ENCODE assay signal across 26 cellular contexts in the genomic region with DNA sequence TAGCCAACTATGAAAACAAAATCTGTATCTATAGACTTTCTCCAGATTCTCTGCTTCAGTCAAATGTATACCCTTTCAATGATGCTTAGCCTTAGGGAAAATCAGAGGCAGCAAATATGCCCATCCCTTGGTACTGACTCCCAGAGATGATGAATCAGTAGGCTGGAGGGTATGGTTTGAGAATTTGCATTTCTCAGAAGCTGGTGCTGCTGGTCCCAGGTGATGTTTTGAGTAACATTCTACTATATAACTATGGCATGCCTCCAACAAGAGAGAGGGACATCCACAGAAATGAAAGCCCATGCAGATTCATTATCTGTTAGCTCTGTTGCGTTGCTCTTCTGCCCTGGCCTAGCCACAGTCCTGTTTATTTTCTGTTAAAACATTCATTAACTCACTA. TPM values are rescaled to one million over a fixed set of nuclear protein-coding genes. Genes with fewer than 3 reads are reported as not detected.
DNase-seq lines count a peak whose midpoint lies in the region; ATAC-seq and TF ChIP-seq lines count a peak whose summit lies in the region.
"Had no signal": no experiment of that assay in that cellular context is flagged by ENCODE, and none has a peak within 500 bp of the region (broad histone marks: within the 10 kb centered on the region; RNA-seq: fewer than 3 reads in every experiment).

No MANE protein-coding gene starts in this region.

- no peaks in the 10 kb centered on the region for H3K27me3 Mint-ChIP-seq in activated naive CD4-positive, alpha-beta T cell treated with anti-CD3 and anti-CD28 coated beads, Interleukin-2, amount 50 U/mL, for 24 hours
- H3K27me3 Mint-ChIP-seq in activated naive CD4-positive, alpha-beta T cell treated with anti-CD3 and anti-CD28 coated beads, Interleukin-2, amount 10 ng/mL, durations not matched to agents 7 days and 5 days: no peaks in the 10 kb centered on the region
- H3K27me3 Mint-ChIP-seq in HFFc6 (ENCODE audit: insufficient read depth): no peaks in the 10 kb centered on the region
- H3K27me3 Mint-ChIP-seq in activated naive CD8-positive, alpha-beta T cell: no peaks in the 10 kb centered on the region
- no peaks in the 10 kb centered on the region for H3K27me3 Mint-ChIP-seq in stimulated activated naive CD8-positive, alpha-beta T cell treated with anti-CD3 and anti-CD28 coated beads, Interleukin-15, Interleukin-2, amounts not matched to agents 100 ng/mL and 50 ng/mL, for 24 hours
- H3K27me3 Mint-ChIP-seq in CD14-positive monocyte (ENCODE audit: low read depth in 3 of 3): peaks cover 0 to 19% (median 15%) of the 10 kb centered on the region in 3 donors

- intact Hi-C loops in CD14-positive monocyte (cut with micrococcal nuclease): no loop called here

- DNase-seq in activated naive CD4-positive, alpha-beta T cell treated with anti-CD3 and anti-CD28 coated beads, Interleukin-2, amount 10 ng/mL, durations not matched to agents 7 days and 5 days: no peak
- DNase-seq in HFFc6 (no peak), CD14-positive monocyte (ENCODE audit: low spot score) (no peak), activated gamma-delta T cell treated with Interleukin-2 at 50 U/mL for 16 hours (no peak)
- DNase-seq: activated gamma-delta T cell; anterior cingulate cortex; effector memory CD4-positive, alpha-beta T cell; erythroblast; glutamatergic neuron; H7; KG1; left ventricle myocardium inferior; NCI-H1417 treated with DMSO at 0.1 percent for 48 hours; NCI-H446; NCI-H82; stimulated activated CD4-positive, alpha-beta T cell treated with anti-CD3 and anti-CD28 coated beads, Interleukin-4, amount 100 ng/mL, for 4 hours; stimulated activated naive CD4-positive, alpha-beta T cell had no signal

- ATAC-seq in HG03342 (IDR thresholded peaks at IDR 0.05; ENCODE audit: unreplicated experiment): no peak
- ATAC-seq: GM12878, sciatic nerve had no signal

- TF ChIP-seq CTCF in HFFc6 (IDR thresholded peaks at IDR 0.05): no peak
- no peak for TF ChIP-seq CTCF in CD14-positive monocyte (IDR thresholded peaks at IDR 0.05)

- H3K9me3 Mint-ChIP-seq in activated naive CD4-positive, alpha-beta T cell treated with anti-CD3 and anti-CD28 coated beads, Interleukin-2, amount 50 U/mL, for 24 hours: no peaks in the 10 kb centered on the region
- no peaks in the 10 kb centered on the region for H3K9me3 Mint-ChIP-seq in activated naive CD4-positive, alpha-beta T cell treated with anti-CD3 and anti-CD28 coated beads, Interleukin-2, amount 10 ng/mL, durations not matched to agents 7 days and 5 days
- H3K9me3 Mint-ChIP-seq in HFFc6 (no peaks in the 10 kb centered on the region), CD14-positive monocyte (peaks cover 0 to 7% (median 0%) of the 10 kb centered on the region in 7 donors)
- no peaks in the 10 kb centered on the region for H3K9me3 Mint-ChIP-seq in activated naive CD8-positive, alpha-beta T cell (ENCODE audit: low read depth)
- H3K9me3 Mint-ChIP-seq in stimulated activated naive CD8-positive, alpha-beta T cell treated with anti-CD3 and anti-CD28 coated beads, Interleukin-15, Interleukin-2, amounts not matched to agents 100 ng/mL and 50 ng/mL, for 24 hours: no peaks in the 10 kb centered on the region

- CTCF ChIA-PET in activated naive CD4-positive, alpha-beta T cell treated with anti-CD3 and anti-CD28 coated beads, Interleukin-2, amount 10 ng/mL, durations not matched to agents 7 days and 5 days (lab: Charles Lee): interaction anchor here (0.8 to 2.5 kb wide), 2 partner anchors 32 to 42 kb away, joined by 4 to 12 read pairs; no protein-coding TSS in a partner anchor

- peaks cover 71% of the 10 kb centered on the region for H3K4me1 Mint-ChIP-seq in activated naive CD4-positive, alpha-beta T cell treated with anti-CD3 and anti-CD28 coated beads, Interleukin-2, amount 50 U/mL, for 24 hours
- peaks cover 45% of the 10 kb centered on the region for H3K4me1 Mint-ChIP-seq in activated naive CD4-positive, alpha-beta T cell treated with anti-CD3 and anti-CD28 coated beads, Interleukin-2, amount 10 ng/mL, durations not matched to agents 7 days and 5 days
- H3K4me1 Mint-ChIP-seq in HFFc6 (ENCODE audit: low read depth) (peaks cover 60% of the 10 kb centered on the region), CD14-positive monocyte (peaks cover 23% of the 10 kb centered on the region)
- peaks cover 76% of the 10 kb centered on the region for H3K4me1 Mint-ChIP-seq in activated naive CD8-positive, alpha-beta T cell (ENCODE audit: low read depth)
- peaks cover 81% of the 10 kb centered on the region for H3K4me1 Mint-ChIP-seq in stimulated activated naive CD8-positive, alpha-beta T cell treated with anti-CD3 and anti-CD28 coated beads, Interleukin-15, Interleukin-2, amounts not matched to agents 100 ng/mL and 50 ng/mL, for 24 hours (ENCODE audit: low read depth)

- peak overlapping the region; percentile 23 for H3K4me3 Mint-ChIP-seq in activated naive CD4-positive, alpha-beta T cell treated with anti-CD3 and anti-CD28 coated beads, Interleukin-2, amount 50 U/mL, for 24 hours
- no peak overlapping the region for H3K4me3 Mint-ChIP-seq in activated naive CD4-positive, alpha-beta T cell treated with anti-CD3 and anti-CD28 coated beads, Interleukin-2, amount 10 ng/mL, durations not matched to agents 7 days and 5 days
- no peak overlapping the region for H3K4me3 Mint-ChIP-seq in HFFc6
- H3K4me3 Mint-ChIP-seq in activated naive CD8-positive, alpha-beta T cell: no peak overlapping the region
- H3K4me3 Mint-ChIP-seq in stimulated activated naive CD8-positive, alpha-beta T cell treated with anti-CD3 and anti-CD28 coated beads, Interleukin-15, Interleukin-2, amounts not matched to agents 100 ng/mL and 50 ng/mL, for 24 hours: peak overlapping the region; percentile 6
- no peak overlapping the region for H3K4me3 Mint-ChIP-seq in CD14-positive monocyte

- peak overlapping the region; percentile 39 for H3K27ac Mint-ChIP-seq in activated naive CD4-positive, alpha-beta T cell treated with anti-CD3 and anti-CD28 coated beads, Interleukin-2, amount 50 U/mL, for 24 hours
- H3K27ac Mint-ChIP-seq in activated naive CD4-positive, alpha-beta T cell treated with anti-CD3 and anti-CD28 coated beads, Interleukin-2, amount 10 ng/mL, durations not matched to agents 7 days and 5 days: no peak overlapping the region
- H3K27ac Mint-ChIP-seq in HFFc6 (peak overlapping the region; percentile 31; the same call in 1 of the 2 replicates), CD14-positive monocyte (no peak overlapping the region)
- H3K27ac Mint-ChIP-seq in activated naive CD8-positive, alpha-beta T cell: peak overlapping the region; percentile 19
- peak overlapping the region; percentile 77 for H3K27ac Mint-ChIP-seq in stimulated activated naive CD8-positive, alpha-beta T cell treated with anti-CD3 and anti-CD28 coated beads, Interleukin-15, Interleukin-2, amounts not matched to agents 100 ng/mL and 50 ng/mL, for 24 hours
- H3K27ac Mint-ChIP-seq: progenitor cell of endocrine pancreas had no signal

- H3K36me3 Mint-ChIP-seq in activated naive CD4-positive, alpha-beta T cell treated with anti-CD3 and anti-CD28 coated beads, Interleukin-2, amount 50 U/mL, for 24 hours: peaks cover 17% of the 10 kb centered on the region
- H3K36me3 Mint-ChIP-seq in activated naive CD4-positive, alpha-beta T cell treated with anti-CD3 and anti-CD28 coated beads, Interleukin-2, amount 10 ng/mL, durations not matched to agents 7 days and 5 days: peaks cover 4% of the 10 kb centered on the region
- H3K36me3 Mint-ChIP-seq in HFFc6 (ENCODE audit: low read depth) (no peaks in the 10 kb centered on the region; the same call in 1 of the 2 replicates), CD14-positive monocyte (no peaks in the 10 kb centered on the region)
- H3K36me3 Mint-ChIP-seq in activated naive CD8-positive, alpha-beta T cell: peaks cover 12% of the 10 kb centered on the region
- H3K36me3 Mint-ChIP-seq in stimulated activated naive CD8-positive, alpha-beta T cell treated with anti-CD3 and anti-CD28 coated beads, Interleukin-15, Interleukin-2, amounts not matched to agents 100 ng/mL and 50 ng/mL, for 24 hours (ENCODE audit: low read depth): peaks cover 4% of the 10 kb centered on the region

RNA-seq across cellular contexts. Expression of gene TNIP3, which starts 13.6 kb away (rescaled TPM):
- total RNA-seq in HFFc6 (2021; fragmentation: NEBNext Ultra II Directional; extraction: Animal tissue kit (Norgen Biotek cat#: 25700)): under 1 TPM; 0.31 to 0.70 (median 0.47) TPM
- under 1 TPM in 1 of 2 donors, not detected in 1; 0.20 TPM for polyA plus RNA-seq in CD14-positive monocyte
- total RNA-seq: H7, left ventricle myocardium inferior, progenitor cell of endocrine pancreas, SK-MEL-5, vagina had no signal

Comparison
In these comparisons a context has a peak if more than half of its experiments do, and no peak if none do; other contexts are left out.
1. H3K27ac Mint-ChIP-seq: peak in activated naive CD4-positive, alpha-beta T cell treated with anti-CD3 and anti-CD28 coated beads, Interleukin-2, amount 50 U/mL, for 24 hours (single experiment), HFFc6 (single experiment), activated naive CD8-positive, alpha-beta T cell (single experiment) and stimulated activated naive CD8-positive, alpha-beta T cell treated with anti-CD3 and anti-CD28 coated beads, Interleukin-15, Interleukin-2, amounts not matched to agents 100 ng/mL and 50 ng/mL, for 24 hours (single experiment); none in activated naive CD4-positive, alpha-beta T cell treated with anti-CD3 and anti-CD28 coated beads, Interleukin-2, amount 10 ng/mL, durations not matched to agents 7 days and 5 days (single experiment) and CD14-positive monocyte (0 of 7).
2. H3K4me3 Mint-ChIP-seq: peak in activated naive CD4-positive, alpha-beta T cell treated with anti-CD3 and anti-CD28 coated beads, Interleukin-2, amount 50 U/mL, for 24 hours (single experiment) and stimulated activated naive CD8-positive, alpha-beta T cell treated with anti-CD3 and anti-CD28 coated beads, Interleukin-15, Interleukin-2, amounts not matched to agents 100 ng/mL and 50 ng/mL, for 24 hours (single experiment); none in activated naive CD4-positive, alpha-beta T cell treated with anti-CD3 and anti-CD28 coated beads, Interleukin-2, amount 10 ng/mL, durations not matched to agents 7 days and 5 days (single experiment), HFFc6 (single experiment), activated naive CD8-positive, alpha-beta T cell (single experiment) and CD14-positive monocyte (0 of 2).